In genomic region chr12:52372216-52373154, GRCh38 we compare ENCODE assay signal across 1 cellular context.
TF ChIP-seq lines count a peak whose summit lies in the region.

No MANE protein-coding gene starts in this region.

TF ChIP-seq in K562, 482 proteins besides CTCF, POLR2A, EP300 and RAD21 (continues in another document):
- no peak for TF ChIP-seq ARNT (IDR thresholded peaks at IDR 0.05)
- no peak for TF ChIP-seq MBD1 (CRISPR knock-in tag; IDR thresholded peaks at IDR 0.05)
- TF ChIP-seq POU5F1 (IDR thresholded peaks at IDR 0.05; ENCODE audit: borderline replicate concordance, low read depth, low read length, partially characterized antibody), result no peak
- TF ChIP-seq MYBL2 (IDR thresholded peaks at IDR 0.05; ENCODE audit: low read depth), result no peak
- no peak for TF ChIP-seq MYBL2 (CRISPR knock-in tag; IDR thresholded peaks at IDR 0.05; ENCODE audit: borderline replicate concordance)
- TF ChIP-seq AFF4 (CRISPR knock-in tag; IDR thresholded peaks at IDR 0.05), result no peak
- no peak for TF ChIP-seq HDAC6 (IDR thresholded peaks at IDR 0.05; ENCODE audit: low read depth, low read length)
- peak; percentile 25; the same call in 1 of the 2 replicates for TF ChIP-seq TFAP4 (CRISPR knock-in tag; IDR thresholded peaks at IDR 0.05; ENCODE audit: borderline replicate concordance)
- no peak for TF ChIP-seq E2F3 (CRISPR knock-in tag; IDR thresholded peaks at IDR 0.05)
- no peak for TF ChIP-seq BCL6 (CRISPR knock-in tag; IDR thresholded peaks at IDR 0.05)
- no peak for TF ChIP-seq NCOA2 (IDR thresholded peaks at IDR 0.05; ENCODE audit: partially characterized antibody in 2 of 2)
- no peak for TF ChIP-seq ZNF280B (CRISPR knock-in tag; IDR thresholded peaks at IDR 0.05)
- no peak for TF ChIP-seq EP400 (IDR thresholded peaks at IDR 0.05)
- TF ChIP-seq ZNF583 (CRISPR knock-in tag; IDR thresholded peaks at IDR 0.05), result no peak
- peak; percentile 33; the same call in 1 of the 2 replicates for TF ChIP-seq DEAF1 (CRISPR knock-in tag; IDR thresholded peaks at IDR 0.05)
- TF ChIP-seq SRSF9 (IDR thresholded peaks at IDR 0.05; ENCODE audit: borderline replicate concordance, low read depth, low read length), result no peak
- TF ChIP-seq ZBTB33 (CRISPR knock-in tag; IDR thresholded peaks at IDR 0.05), result no peak
- no peak for TF ChIP-seq PHB2 (IDR thresholded peaks at IDR 0.05; ENCODE audit: low read depth)
- no peak for TF ChIP-seq ETS1 (conservative IDR thresholded peaks at IDR 0.05; ENCODE audit: control insufficient read depth, low read depth, low read length)
- no peak for TF ChIP-seq BCLAF1 (IDR thresholded peaks at IDR 0.05; ENCODE audit: borderline replicate concordance in 1 of 2, control insufficient read depth in 1 of 2, low read depth in 2 of 2, low read length in 1 of 2)
- TF ChIP-seq FOXJ2 (tag; IDR thresholded peaks at IDR 0.05), result no peak
- peak; percentile 55; the same call in 1 of the 2 replicates for TF ChIP-seq CEBPB (tag; IDR thresholded peaks at IDR 0.05)
- TF ChIP-seq ZNF436 (CRISPR knock-in tag; IDR thresholded peaks at IDR 0.05), result no peak
- TF ChIP-seq SMC3 (conservative IDR thresholded peaks at IDR 0.05; ENCODE audit: insufficient read depth, low read depth, low read length), result 0 out of 2 replicates have a peak, but pooled peaks have one; percentile 48
- TF ChIP-seq E2F1 (CRISPR knock-in tag; IDR thresholded peaks at IDR 0.05), result no peak
- TF ChIP-seq ZNF707 (CRISPR knock-in tag; conservative IDR thresholded peaks at IDR 0.05), result no peak
- TF ChIP-seq CEBPG (CRISPR knock-in tag; IDR thresholded peaks at IDR 0.05), result no peak
- TF ChIP-seq CEBPG (tag; conservative IDR thresholded peaks at IDR 0.05 in 1 of 2, IDR thresholded peaks at IDR 0.05 in 1 of 2), result peak in 1 of 2 experiments; percentile 45; a peak in 1 of 4 replicates
- no peak for TF ChIP-seq SLC30A9 (CRISPR knock-in tag; IDR thresholded peaks at IDR 0.05)
- no peak for TF ChIP-seq TSC22D4 (tag; IDR thresholded peaks at IDR 0.05)
- no peak for TF ChIP-seq BCOR (IDR thresholded peaks at IDR 0.05)
- TF ChIP-seq ZNF511 (CRISPR knock-in tag; IDR thresholded peaks at IDR 0.05), result no peak
- TF ChIP-seq KDM5B (IDR thresholded peaks at IDR 0.05; ENCODE audit: insufficient replicate concordance, low read depth, low read length), result no peak
- no peak for TF ChIP-seq RHOXF2B (CRISPR knock-in tag; conservative IDR thresholded peaks at IDR 0.05)
- TF ChIP-seq ZNF143 (CRISPR knock-in tag; IDR thresholded peaks at IDR 0.05), result no peak
- no peak for TF ChIP-seq ZNF324 (CRISPR knock-in tag; IDR thresholded peaks at IDR 0.05)
- TF ChIP-seq ZC3H4 (CRISPR knock-in tag; IDR thresholded peaks at IDR 0.05; ENCODE audit: borderline replicate concordance), result no peak
- no peak for TF ChIP-seq ZNF561 (CRISPR knock-in tag; conservative IDR thresholded peaks at IDR 0.05)
- TF ChIP-seq STAG1 (CRISPR knock-in tag; IDR thresholded peaks at IDR 0.05; ENCODE audit: borderline replicate concordance), result peak; percentile 83; the same call in 1 of the 2 replicates
- no peak for TF ChIP-seq ZNF518B (CRISPR knock-in tag; IDR thresholded peaks at IDR 0.05)
